Comparison of ENCODE assay signal across 19 cellular contexts in genomic region chr4:78692815-78693156, GRCh38.
DNase-seq lines count a peak whose midpoint lies in the region; ATAC-seq, FAIRE-seq and TF ChIP-seq lines count a peak whose summit lies in the region.
"Had no signal": no experiment of that assay in that cellular context is flagged by ENCODE, and none has a peak within 500 bp of the region (broad histone marks: within the 10 kb centered on the region; RNA-seq: fewer than 3 reads in every experiment).

No MANE protein-coding gene starts in this region.

- H3K79me2 ChIP-seq in K562 (ENCODE audit: control insufficient read depth, insufficient read depth, low read length) (no peaks in the 10 kb centered on the region), PC-3 (ENCODE audit: low read length) (no peaks in the 10 kb centered on the region)

- H3K27me3 Mint-ChIP-seq in CD8-positive, alpha-beta memory T cell = peaks cover 0 to 2% of the 10 kb centered on the region in 2 donors
- peaks cover 0 to 6% (median 0%) of the 10 kb centered on the region in 3 donors for H3K27me3 Mint-ChIP-seq in immature natural killer cell (ENCODE audit: low read depth in 3 of 3)

- no peak overlapping the region for H3K27ac Mint-ChIP-seq in CD8-positive, alpha-beta memory T cell
- H3K27ac Mint-ChIP-seq in immature natural killer cell = no peak overlapping the region
- H3K27ac Mint-ChIP-seq: HFFc6 had no signal

- H4K20me1 ChIP-seq in K562 (replicated peaks; ENCODE audit: control insufficient read depth, insufficient read depth, low read length) = no peaks in the 10 kb centered on the region
- H4K20me1 ChIP-seq in PC-3 (ENCODE audit: low read length) = no peaks in the 10 kb centered on the region

- no TSS peak for BruUV-seq in K562 (replicated peaks; lab: Mats Ljungman, UMichigan)
- BruUV-seq in PC-3 (replicated peaks; lab: Mats Ljungman, UMichigan) = no TSS peak

- H3K4me2 ChIP-seq in K562 (ENCODE audit: insufficient read depth, low read length) (peak overlapping the region; percentile 9; the same call in 1 of the 2 replicates), PC-3 (ENCODE audit: low read length) (no peak overlapping the region)
- H3K4me2 ChIP-seq: PC-9 had no signal

- H2AFZ ChIP-seq in K562 (ENCODE audit: low read depth, low read length) (peak overlapping the region; percentile 45), PC-3 (ENCODE audit: low read length) (no peak overlapping the region)
- H2AFZ ChIP-seq: PC-9 had no signal

- no peaks in the 10 kb centered on the region for H3K27me3 ChIP-seq in CD8-positive, alpha-beta memory T cell (ENCODE audit: insufficient read depth, low read length, poor library complexity, severe bottlenecking)
- H3K27me3 ChIP-seq in K562 (ENCODE audit: control insufficient read depth in 2 of 2, insufficient read depth in 2 of 2, low read length in 2 of 2) (no peaks in the 10 kb centered on the region), heart right ventricle (no peaks in the 10 kb centered on the region), PC-3 (ENCODE audit: low read length) (no peaks in the 10 kb centered on the region)

- 51% methylated on average over 4 of the region's 4 CpGs for WGBS in K562 (ENCODE audit: insufficient coverage, low coverage, missing lambda C conversion rate)
- WGBS in heart right ventricle, 2 donors = 26 to 47% methylated on average over 4 of the region's 4 CpGs

- in situ Hi-C loops in K562 (cut with MboI) = loop anchor here (5.0 kb wide), 1 partner anchor 80 kb away; no protein-coding TSS in a partner anchor

- H3F3A ChIP-seq in PC-3 (ENCODE audit: low read length, unreplicated experiment) = no peaks in the 10 kb centered on the region

- TF ChIP-seq CTCF in K562 (IDR thresholded peaks at IDR 0.05 in 2 of 3, conservative IDR thresholded peaks at IDR 0.05 in 1 of 3; ENCODE audit: insufficient read depth in 2 of 3, low read depth in 1 of 3, low read length in 3 of 3) = no peak
- TF ChIP-seq CTCF in heart right ventricle (IDR thresholded peaks at IDR 0.05) = no peak
- TF ChIP-seq CTCF in PC-3 (conservative IDR thresholded peaks at IDR 0.05; ENCODE audit: low read depth, low read length) = no peak

- H3K9ac ChIP-seq in K562 (ENCODE audit: insufficient read depth in 1 of 2, low read depth in 2 of 2, low read length in 2 of 2) (peak overlapping the region; percentile 24 to 47; a peak in 3 of 4 replicates), PC-3 (ENCODE audit: low read length) (no peak overlapping the region)

- FAIRE-seq in K562 (lab: Jason Lieb, UNC) = peak; percentile 29
- FAIRE-seq: A204.1 had no signal

- no peaks in the 10 kb centered on the region for H3K36me3 ChIP-seq in CD8-positive, alpha-beta memory T cell (ENCODE audit: insufficient read depth, low read length)
- H3K36me3 ChIP-seq in K562 (ENCODE audit: control insufficient read depth, insufficient read depth, low read length) (no peaks in the 10 kb centered on the region), heart right ventricle (no peaks in the 10 kb centered on the region), PC-3 (ENCODE audit: low read depth, low read length) (no peaks in the 10 kb centered on the region)

- H3K4me1 Mint-ChIP-seq in CD8-positive, alpha-beta memory T cell = no peaks in the 10 kb centered on the region
- H3K4me1 Mint-ChIP-seq in immature natural killer cell = no peaks in the 10 kb centered on the region

- H3K9me3 ChIP-seq in CD8-positive, alpha-beta memory T cell (ENCODE audit: low read length) = no peaks in the 10 kb centered on the region
- H3K9me3 ChIP-seq in K562 (replicated peaks; ENCODE audit: control insufficient read depth, insufficient read depth, low read depth, low read length) (no peaks in the 10 kb centered on the region), heart right ventricle (no peaks in the 10 kb centered on the region), PC-3 (ENCODE audit: low read length) (no peaks in the 10 kb centered on the region)

- H3K4me3 Mint-ChIP-seq in CD8-positive, alpha-beta memory T cell = no peak overlapping the region
- no peak overlapping the region for H3K4me3 Mint-ChIP-seq in immature natural killer cell
- H3K4me3 Mint-ChIP-seq: HFFc6 had no signal

- peak overlapping the region; percentile 49 for H3K27ac ChIP-seq in CD8-positive, alpha-beta memory T cell (ENCODE audit: low read depth, low read length)
- peak overlapping the region; percentile 73 for H3K27ac ChIP-seq in K562 (ENCODE audit: extremely low read depth, low read depth, low read length)
- H3K27ac ChIP-seq in heart right ventricle = peak overlapping the region in 4 of 10 donors; percentile 31 to 53 (median 41)
- H3K27ac ChIP-seq in PC-3 (ENCODE audit: low read length) = no peak overlapping the region
- H3K27ac ChIP-seq: PC-9, SK-N-MC had no signal

- no peaks in the 10 kb centered on the region for H3K4me1 ChIP-seq in CD8-positive, alpha-beta memory T cell (ENCODE audit: insufficient read depth, low read length)
- peaks cover 32 to 73% of the 10 kb centered on the region in 2 experiments for H3K4me1 ChIP-seq in K562 (replicated peaks in 1 of 2; ENCODE audit: control insufficient read depth in 2 of 2, insufficient read depth in 2 of 2, low read length in 2 of 2)
- peaks cover 2 to 39% (median 18%) of the 10 kb centered on the region in 9 donors for H3K4me1 ChIP-seq in heart right ventricle
- peaks cover 7% of the 10 kb centered on the region for H3K4me1 ChIP-seq in PC-3 (ENCODE audit: insufficient read depth, low read length)

- TF ChIP-seq EP300 in K562 (IDR thresholded peaks at IDR 0.05; ENCODE audit: low read length) = no peak

- CTCF ChIA-PET in CD8-positive, alpha-beta memory T cell (lab: Charles Lee) = no interaction called here
- CTCF ChIA-PET in K562 (lab: Yijun Ruan, JAX; ENCODE audit: low intra/inter-chr PET ratio) = no interaction called here
- CTCF ChIA-PET in PC-3 (lab: Charles Lee) = no interaction called here

- no peaks in the 10 kb centered on the region for H3K36me3 Mint-ChIP-seq in CD8-positive, alpha-beta memory T cell
- H3K36me3 Mint-ChIP-seq in immature natural killer cell = no peaks in the 10 kb centered on the region

- POLR2A ChIA-PET in CD8-positive, alpha-beta memory T cell (lab: Charles Lee) = no interaction called here
- POLR2A ChIA-PET in K562 (lab: Yijun Ruan, JAX) (interaction anchor here (0.6 to 1.0 kb wide), 2 partner anchors 9 to 118 kb away, joined by 4 to 5 read pairs; no protein-coding TSS in a partner anchor), PC-3 (lab: Charles Lee; ENCODE audit: unreplicated experiment) (no interaction called here)

- ATAC-seq in K562 (peak; percentile 3; the same call in 2 of the 3 replicates), heart right ventricle (peak in 6 of 8 donors; percentile 24 to 81 (median 48)), PC-3 (no peak)

- no peak overlapping the region for H3K4me3 ChIP-seq in CD8-positive, alpha-beta memory T cell (ENCODE audit: low read length)
- H3K4me3 ChIP-seq in K562 = no peak overlapping the region
- H3K4me3 ChIP-seq in heart right ventricle = no peak overlapping the region
- H3K4me3 ChIP-seq in PC-3 (ENCODE audit: low read length) = no peak overlapping the region
- H3K4me3 ChIP-seq: PC-9, SK-N-MC had no signal

- intact Hi-C loops in K562 (cut with micrococcal nuclease) = loop anchor here (1.0 to 2.0 kb wide), 9 partner anchors 22 to 172 kb away; no protein-coding TSS in a partner anchor
- intact Hi-C loops in heart right ventricle (cut with DNase I) = loop anchor here in 2 of 10 donors (5.0 to 10.0 kb wide), 2 partner anchors 40 to 62 kb away; no protein-coding TSS in a partner anchor
- intact Hi-C loops in PC-3 (cut with micrococcal nuclease) = no loop called here

- no peaks in the 10 kb centered on the region for H3K9me3 Mint-ChIP-seq in CD8-positive, alpha-beta memory T cell
- peaks cover 0 to 3% (median 0%) of the 10 kb centered on the region in 6 donors for H3K9me3 Mint-ChIP-seq in immature natural killer cell
- H3K9me3 Mint-ChIP-seq: HFFc6 had no signal

- TF ChIP-seq RAD21 in K562 (CRISPR knock-in tag; conservative IDR thresholded peaks at IDR 0.05 in 1 of 2, IDR thresholded peaks at IDR 0.05 in 1 of 2) = no peak

- H3K9me2 ChIP-seq in PC-3 (replicated peaks; ENCODE audit: low read length) = no peaks in the 10 kb centered on the region

- DNase-seq in CD8-positive, alpha-beta memory T cell = no peak
- DNase-seq in K562 (ENCODE audit: extremely low read depth in 1 of 4, low spot score in 3 of 4) (no peak), heart right ventricle (no peak), midbrain (lab: John Stamatoyannopoulos, UW) (peak; percentile 35), DMS79 (lab: John Stamatoyannopoulos, UW) (no peak), D341Med (ENCODE audit: low spot score) (no peak), immature natural killer cell (no peak), PC-3 (no peak)
- DNase-seq: Calu3, DND-41, GOT3, HFFc6, NCI-H146, NCI-H2107, NCI-H345, NCI-H69, PC-9 had no signal

- H3K9me1 ChIP-seq in K562 (ENCODE audit: control insufficient read depth, insufficient read depth, low read length) = no peaks in the 10 kb centered on the region

- TF ChIP-seq POLR2A in K562 (conservative IDR thresholded peaks at IDR 0.05) = no peak

TF ChIP-seq in K562, 482 proteins besides CTCF, POLR2A, EP300 and RAD21 (continues in another document):
- TF ChIP-seq TAF1 (IDR thresholded peaks at IDR 0.05; ENCODE audit: control insufficient read depth, extremely low read depth, insufficient read depth, low read length, severe bottlenecking) = no peak
- no peak for TF ChIP-seq E4F1 (CRISPR knock-in tag; IDR thresholded peaks at IDR 0.05; ENCODE audit: borderline replicate concordance)
- no peak for TF ChIP-seq SOX6 (IDR thresholded peaks at IDR 0.05)
